ENCODE assay signal across 8 cellular contexts in genomic region chr20:20184149-20184548, GRCh38.
DNase-seq lines count a peak whose midpoint lies in the region; ATAC-seq and TF ChIP-seq lines count a peak whose summit lies in the region.
"Had no signal": no experiment of that assay in that cellular context is flagged by ENCODE, and none has a peak within 500 bp of the region (broad histone marks: within the 10 kb centered on the region; RNA-seq: fewer than 3 reads in every experiment).

No MANE protein-coding gene starts in this region.

- in situ Hi-C loops in GM13977 (cut with MboI; ENCODE audit: low pct_unique_long_range_greater_than_20kb, low sequenced_read_pairs, unreplicated experiment), result no loop called here

- DNase-seq in CMK (ENCODE audit: low read depth), result peak; percentile 8
- no peak for DNase-seq in GM13977 (ENCODE audit: low spot score)
- DNase-seq in RKO (ENCODE audit: low spot score), result peak; percentile 19
- peak; percentile 19 for DNase-seq in iPS DF 4.7 (ENCODE audit: extremely low read depth, low spot score)
- DNase-seq in NCI-H2081 treated with DMSO at 0.1 percent for 48 hours (lab: John Stamatoyannopoulos, UW), result no peak
- DNase-seq in iPS-NIHi11 (ENCODE audit: low spot score), result no peak
- DNase-seq: NCI-H1930 had no signal

- peak; percentile 44 for TF ChIP-seq CTCF in GM13977 (IDR thresholded peaks at IDR 0.05; ENCODE audit: extremely low read depth, insufficient read depth, missing control alignments)

- ATAC-seq in HG02678 (IDR thresholded peaks at IDR 0.05; ENCODE audit: unreplicated experiment), result no peak

Comparison
In these comparisons a context has a peak if more than half of its experiments do, and no peak if none do; other contexts are left out.
1. DNase-seq: peak in CMK (single experiment), RKO (single experiment) and iPS DF 4.7 (single experiment); none in GM13977 (single experiment), NCI-H2081 treated with DMSO at 0.1 percent for 48 hours (single experiment) and iPS-NIHi11 (single experiment).